ENCODE assay signal across 11 cellular contexts in the genomic region with DNA sequence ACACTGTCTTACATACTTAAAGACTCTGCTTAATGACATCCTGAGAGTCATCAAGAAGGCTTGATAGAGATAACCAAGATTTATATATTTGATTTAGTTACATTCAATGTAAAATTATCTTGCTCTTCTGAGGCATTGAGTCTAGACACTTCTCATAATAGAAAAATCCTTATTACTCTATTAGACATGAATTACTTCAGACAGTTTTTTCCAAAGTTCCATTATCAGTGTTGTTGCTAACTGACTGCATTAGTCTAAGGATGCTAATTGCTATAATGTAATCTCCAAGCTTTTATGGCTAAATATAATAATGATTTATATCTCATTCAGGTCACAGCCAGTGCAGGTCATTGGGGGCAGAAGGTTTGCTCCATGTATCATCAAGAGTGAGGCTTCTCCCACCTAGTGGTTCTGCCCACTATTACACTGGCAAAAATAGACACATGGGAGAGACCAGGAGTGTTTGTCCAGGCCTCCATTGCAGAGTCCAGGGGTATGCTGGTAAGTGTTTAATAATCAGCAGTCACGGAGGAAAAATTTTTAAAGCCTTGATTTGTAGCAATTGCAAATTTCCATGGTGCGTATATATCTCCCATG.
DNase-seq lines count a peak whose midpoint lies in the region; ATAC-seq and TF ChIP-seq lines count a peak whose summit lies in the region.
"Had no signal": no experiment of that assay in that cellular context is flagged by ENCODE, and none has a peak within 500 bp of the region (broad histone marks: within the 10 kb centered on the region; RNA-seq: fewer than 3 reads in every experiment).

No MANE protein-coding gene starts in this region.

- H3K4ac ChIP-seq in IMR-90 (ENCODE audit: low read depth, low read length) = no peak overlapping the region
- no peak overlapping the region for H3K4ac ChIP-seq in mesendoderm (ENCODE audit: low read depth, low read length)

- no peak for TF ChIP-seq POLR2A in IMR-90 (IDR thresholded peaks at IDR 0.05; ENCODE audit: low read depth, low read length)

- no TSS peak for BruUV-seq in IMR-90 (replicated peaks; lab: Mats Ljungman, UMichigan)

- peak; percentile 18; the same call in 1 of the 2 replicates for TF ChIP-seq RAD21 in IMR-90 (IDR thresholded peaks at IDR 0.05; ENCODE audit: low read length)

- H3K18ac ChIP-seq in IMR-90 (ENCODE audit: low read depth, low read length) = no peak overlapping the region
- no peak overlapping the region for H3K18ac ChIP-seq in mesendoderm (ENCODE audit: low read length)

- H3K4me2 ChIP-seq in IMR-90 (ENCODE audit: low read depth, low read length) (no peak overlapping the region), mesendoderm (ENCODE audit: low read length) (no peak overlapping the region)

- H3K9me3 ChIP-seq in IMR-90 (ENCODE audit: control insufficient read depth, insufficient read depth, low read length) = no peaks in the 10 kb centered on the region

- H3K79me1 ChIP-seq in IMR-90 (ENCODE audit: low read depth in 1 of 2, low read length in 2 of 2) = no peaks in the 10 kb centered on the region
- no peaks in the 10 kb centered on the region for H3K79me1 ChIP-seq in mesendoderm (ENCODE audit: low read length)

- H3K27me3 ChIP-seq in IMR-90 (ENCODE audit: control insufficient read depth, insufficient read depth, low read length) (no peaks in the 10 kb centered on the region), mesendoderm (ENCODE audit: insufficient read depth, low read length, poor library complexity) (no peaks in the 10 kb centered on the region)

- H2AK5ac ChIP-seq in IMR-90 (ENCODE audit: low read depth, low read length) (no peak overlapping the region), mesendoderm (ENCODE audit: low read length) (no peak overlapping the region)

- no peak overlapping the region for H2AFZ ChIP-seq in IMR-90 (replicated peaks; ENCODE audit: low read length, poor library complexity)

- no peaks in the 10 kb centered on the region for H3K79me2 ChIP-seq in mesendoderm (ENCODE audit: control insufficient read depth, insufficient read depth, low read length)

- no peak overlapping the region for H2AK9ac ChIP-seq in IMR-90 (replicated peaks; ENCODE audit: low read depth, low read length, poor library complexity)

- dilution Hi-C loops in IMR-90 (cut with HindIII; ENCODE audit: low sequenced_read_pairs, unreplicated experiment) = no loop called here

- H3K4me3 ChIP-seq in IMR-90 (ENCODE audit: insufficient read depth, low read depth, low read length) (no peak overlapping the region), WI38 (ENCODE audit: low read depth, low read length) (no peak overlapping the region), mesendoderm (ENCODE audit: low read length) (no peak overlapping the region)

- H3K36me3 ChIP-seq in IMR-90 (ENCODE audit: control insufficient read depth, insufficient read depth, low read length) (no peaks in the 10 kb centered on the region), mesendoderm (ENCODE audit: control insufficient read depth, insufficient read depth, low read length) (no peaks in the 10 kb centered on the region)

- H3K9me1 ChIP-seq in IMR-90 (ENCODE audit: insufficient read depth, low read length) = no peaks in the 10 kb centered on the region

- H4K8ac ChIP-seq in IMR-90 (ENCODE audit: low read depth in 2 of 2, low read length in 2 of 2) (no peak overlapping the region), mesendoderm (ENCODE audit: low read depth, low read length) (no peak overlapping the region)

- H2BK120ac ChIP-seq in IMR-90 (ENCODE audit: low read depth, low read length) = no peak overlapping the region
- H2BK120ac ChIP-seq in mesendoderm (ENCODE audit: low read depth, low read length) = no peak overlapping the region

- no peak overlapping the region for H3K27ac ChIP-seq in IMR-90 (ENCODE audit: insufficient read depth, low read length)
- H3K27ac ChIP-seq in mesendoderm (ENCODE audit: low read depth, low read length) = no peak overlapping the region
- H3K27ac ChIP-seq: epithelial cell of prostate had no signal

- no peak overlapping the region for H4K91ac ChIP-seq in IMR-90 (ENCODE audit: insufficient read depth, low read depth, low read length)

- no peak overlapping the region for H3K14ac ChIP-seq in IMR-90 (replicated peaks; ENCODE audit: low read depth, low read length)

- POLR2A ChIA-PET in IMR-90 (lab: Charles Lee; ENCODE audit: unreplicated experiment) = no interaction called here

- in situ Hi-C loops in IMR-90 (cut with MboI; ENCODE audit: low sequenced_read_pairs) = no loop called here

- H4K5ac ChIP-seq in IMR-90 (ENCODE audit: low read depth, low read length) (no peak overlapping the region), mesendoderm (ENCODE audit: low read length) (no peak overlapping the region)

- H3K9ac ChIP-seq in IMR-90 (ENCODE audit: low read depth, low read length) (no peak overlapping the region), mesendoderm (ENCODE audit: low read length) (no peak overlapping the region)

- WGBS in IMR-90 (ENCODE audit: extremely low coverage in 2 of 2, insufficient read length in 1 of 2), 2 experiments = no CpG with 5 or more reads among the region's 2 CpGs
- WGBS in mesendoderm (ENCODE audit: extremely low coverage, insufficient coverage, low lambda C conversion rate) = no CpG with 5 or more reads among the region's 2 CpGs

- no peak overlapping the region for H3K23ac ChIP-seq in IMR-90 (ENCODE audit: low read depth, low read length)
- H3K23ac ChIP-seq in mesendoderm (ENCODE audit: low read length) = no peak overlapping the region

- DNase-seq in DMS53 treated with DMSO at 0.1 percent for 48 hours (lab: John Stamatoyannopoulos, UW; ENCODE audit: unreplicated experiment) (peak; percentile 25), IMR-90 (no peak), mesendoderm (peak; percentile 60), DMS79 treated with DMSO at 0.1 percent for 48 hours (lab: John Stamatoyannopoulos, UW) (no peak), Ammon's horn (ENCODE audit: low spot score) (no peak), C1 segment of cervical spinal cord (lab: John Stamatoyannopoulos, UW) (no peak)
- DNase-seq: activated effector memory CD4-positive, alpha-beta T cell treated with Interleukin-2 at 50 U/mL for 16 hours; MV-4-11 had no signal

- ATAC-seq in IMR-90 (ENCODE audit: low read depth) (peak; percentile 43), GM21737 (IDR thresholded peaks at IDR 0.05; ENCODE audit: unreplicated experiment) (no peak)

- no peak overlapping the region for H2BK5ac ChIP-seq in IMR-90 (ENCODE audit: low read depth, low read length, poor library complexity, severe bottlenecking)
- H2BK5ac ChIP-seq in mesendoderm (ENCODE audit: low read length) = no peak overlapping the region

- H3K4me1 ChIP-seq in IMR-90 (ENCODE audit: control insufficient read depth, insufficient read depth, low read length) (peaks cover 5% of the 10 kb centered on the region; the same call in 1 of the 2 replicates), mesendoderm (ENCODE audit: control insufficient read depth, low read depth, low read length) (no peaks in the 10 kb centered on the region)

- TF ChIP-seq CTCF in IMR-90 (conservative IDR thresholded peaks at IDR 0.05; ENCODE audit: low read depth, low read length) (peak; percentile 28; the same call in 1 of the 2 replicates), WI38 (IDR thresholded peaks at IDR 0.05; ENCODE audit: low read depth, low read length) (peak; percentile 48; the same call in 1 of the 2 replicates)

- no peak overlapping the region for H3K56ac ChIP-seq in IMR-90 (ENCODE audit: extremely low read depth, insufficient read depth, low read length)
- H3K56ac ChIP-seq in mesendoderm (ENCODE audit: low read length) = no peak overlapping the region

- H2BK20ac ChIP-seq in IMR-90 (ENCODE audit: low read depth, low read length) = 0 out of 2 replicates have a peak overlapping the region, but pooled peaks have one; percentile 46

- CTCF ChIA-PET in IMR-90 (lab: Yijun Ruan, JAX) = interaction anchor here (0.6 kb wide), 1 partner anchor 219 kb away, joined by 3 read pairs; no protein-coding TSS in a partner anchor

- H2BK15ac ChIP-seq in IMR-90 (ENCODE audit: low read depth, low read length) (no peak overlapping the region), mesendoderm (replicated peaks; ENCODE audit: low read depth) (no peak overlapping the region)

- H4K20me1 ChIP-seq in IMR-90 (ENCODE audit: insufficient read depth, low read length) = no peaks in the 10 kb centered on the region

- intact Hi-C loops in IMR-90 (cut with micrococcal nuclease) = no loop called here

TF ChIP-seq in IMR-90, 13 proteins besides CTCF, POLR2A, EP300 and RAD21 (continues in another document):
- no peak for TF ChIP-seq RFX5 (IDR thresholded peaks at IDR 0.05; ENCODE audit: low read depth, low read length)
- no peak for TF ChIP-seq NFE2L2 (IDR thresholded peaks at IDR 0.05; ENCODE audit: low read depth, low read length)
- no peak for TF ChIP-seq RCOR1 (IDR thresholded peaks at IDR 0.05; ENCODE audit: insufficient replicate concordance, low read length)
- TF ChIP-seq, protein P1, sequence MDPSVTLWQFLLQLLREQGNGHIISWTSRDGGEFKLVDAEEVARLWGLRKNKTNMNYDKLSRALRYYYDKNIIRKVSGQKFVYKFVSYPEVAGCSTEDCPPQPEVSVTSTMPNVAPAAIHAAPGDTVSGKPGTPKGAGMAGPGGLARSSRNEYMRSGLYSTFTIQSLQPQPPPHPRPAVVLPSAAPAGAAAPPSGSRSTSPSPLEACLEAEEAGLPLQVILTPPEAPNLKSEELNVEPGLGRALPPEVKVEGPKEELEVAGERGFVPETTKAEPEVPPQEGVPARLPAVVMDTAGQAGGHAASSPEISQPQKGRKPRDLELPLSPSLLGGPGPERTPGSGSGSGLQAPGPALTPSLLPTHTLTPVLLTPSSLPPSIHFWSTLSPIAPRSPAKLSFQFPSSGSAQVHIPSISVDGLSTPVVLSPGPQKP (IDR thresholded peaks at IDR 0.05; ENCODE audit: borderline replicate concordance, low read depth, low read length) = no peak
- TF ChIP-seq SMC3 (IDR thresholded peaks at IDR 0.05; ENCODE audit: low read depth, low read length) = no peak
- TF ChIP-seq CHD1 (IDR thresholded peaks at IDR 0.05; ENCODE audit: low read depth, low read length) = no peak
- TF ChIP-seq MXI1 (IDR thresholded peaks at IDR 0.05; ENCODE audit: borderline replicate concordance, low read depth, low read length) = no peak
- TF ChIP-seq, protein P2, sequence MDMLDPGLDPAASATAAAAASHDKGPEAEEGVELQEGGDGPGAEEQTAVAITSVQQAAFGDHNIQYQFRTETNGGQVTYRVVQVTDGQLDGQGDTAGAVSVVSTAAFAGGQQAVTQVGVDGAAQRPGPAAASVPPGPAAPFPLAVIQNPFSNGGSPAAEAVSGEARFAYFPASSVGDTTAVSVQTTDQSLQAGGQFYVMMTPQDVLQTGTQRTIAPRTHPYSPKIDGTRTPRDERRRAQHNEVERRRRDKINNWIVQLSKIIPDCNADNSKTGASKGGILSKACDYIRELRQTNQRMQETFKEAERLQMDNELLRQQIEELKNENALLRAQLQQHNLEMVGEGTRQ (IDR thresholded peaks at IDR 0.05; ENCODE audit: low read depth, low read length) = no peak
- TF ChIP-seq CEBPB (IDR thresholded peaks at IDR 0.05; ENCODE audit: low read depth, low read length) = no peak
- TF ChIP-seq FOS (IDR thresholded peaks at IDR 0.05; ENCODE audit: low read depth, low read length) = no peak
- TF ChIP-seq MAFK (IDR thresholded peaks at IDR 0.05; ENCODE audit: low read depth, low read length) = no peak
- no peak for TF ChIP-seq MAZ (IDR thresholded peaks at IDR 0.05; ENCODE audit: borderline replicate concordance, low read depth, low read length)

Comparison
In these comparisons a context has a peak if more than half of its experiments do, and no peak if none do; other contexts are left out.
1. DNase-seq: peak in DMS53 treated with DMSO at 0.1 percent for 48 hours (single experiment) and mesendoderm (single experiment); none in IMR-90 (single experiment), DMS79 treated with DMSO at 0.1 percent for 48 hours (single experiment), Ammon's horn (single experiment) and C1 segment of cervical spinal cord (0 of 14).